ENCODE assay signal across 16 cellular contexts in the genomic region with DNA sequence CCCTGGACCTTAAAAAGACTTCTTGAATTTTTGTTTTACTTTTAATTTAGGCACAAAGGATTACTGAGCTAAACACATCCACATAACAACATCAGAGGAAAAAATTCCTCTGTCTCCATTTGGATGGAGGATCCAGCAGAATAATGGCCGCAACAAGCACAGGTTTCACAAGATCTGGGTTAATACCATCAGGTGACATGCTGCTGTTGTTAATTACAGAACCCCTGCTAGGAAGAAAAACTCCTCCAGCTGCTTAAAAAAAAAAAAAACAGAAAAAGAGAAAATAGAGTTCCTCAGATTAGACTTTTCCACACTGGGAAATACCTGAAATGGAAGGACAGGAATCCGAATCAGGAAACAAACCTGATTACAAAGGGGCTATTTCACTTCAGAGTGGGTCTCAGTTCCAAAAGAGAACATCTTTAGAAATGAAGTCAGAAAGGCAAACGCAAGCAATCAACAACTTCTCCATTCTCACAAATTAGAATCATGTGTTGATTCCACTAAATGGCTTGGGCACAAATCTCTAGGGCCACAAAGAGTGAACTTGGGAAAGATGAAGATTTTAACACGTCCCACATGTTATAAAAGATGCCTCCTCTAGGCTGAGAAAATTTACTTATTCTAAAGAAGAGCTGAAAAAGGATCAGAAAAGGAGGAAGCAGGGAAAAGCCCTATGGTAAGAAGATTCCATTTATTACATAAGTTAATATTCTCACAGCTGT. TPM values are rescaled to one million over a fixed set of nuclear protein-coding genes. Genes with fewer than 3 reads are reported as not detected.
A peak's percentile ranks its signal among the peaks of the same experiment; 100 is the strongest.
DNase-seq lines count a peak whose midpoint lies in the region; ATAC-seq, FAIRE-seq and TF ChIP-seq lines count a peak whose summit lies in the region.
"Had no signal": no experiment of that assay in that cellular context is flagged by ENCODE, and none has a peak within 500 bp of the region (broad histone marks: within the 10 kb centered on the region; RNA-seq: fewer than 3 reads in every experiment).

No MANE protein-coding gene starts in this region.

- no peaks in the 10 kb centered on the region for H4K20me1 ChIP-seq in H9 (ENCODE audit: control insufficient read depth, insufficient read depth, insufficient read length)

- H3K4me1 ChIP-seq in H9 (ENCODE audit: insufficient read depth, low read length) (no peaks in the 10 kb centered on the region), ascending aorta (peaks cover 32 to 91% of the 10 kb centered on the region in 2 donors), iPS-15b (ENCODE audit: control insufficient read depth, insufficient read depth, low read length) (peaks cover 4% of the 10 kb centered on the region), left lung (peaks cover 23 to 65% of the 10 kb centered on the region in 2 donors)

- TF ChIP-seq POLR2A in GM12891 (IDR thresholded peaks at IDR 0.05; ENCODE audit: low read depth, low read length): no peak

- no peak overlapping the region for H3K18ac ChIP-seq in H9 (ENCODE audit: insufficient read length, low read depth, low read length)

- H3K79me1 ChIP-seq in H9 (ENCODE audit: insufficient read depth, low read depth, low read length, poor library complexity, severe bottlenecking): peaks cover 3% of the 10 kb centered on the region

- no peak overlapping the region for H2BK5ac ChIP-seq in H9 (ENCODE audit: insufficient read length, low read length)

- no peak overlapping the region for H3K56ac ChIP-seq in H9 (ENCODE audit: insufficient read length, low read depth, low read length)

- peaks cover 24 to 35% of the 10 kb centered on the region in 2 experiments for H3K4me1 Mint-ChIP-seq in H9

- peaks cover 0 to 4% of the 10 kb centered on the region in 2 experiments; a peak in 1 of 5 replicates for H3K9me3 Mint-ChIP-seq in H9
- H3K9me3 Mint-ChIP-seq: activated T-helper 1 cell treated with anti-CD3 and anti-CD28 coated beads, Interleukin-12 subunit alpha, Interleukin-12 subunit beta, Interleukin-2, Interleukin-4 antibody, amounts not matched to agents 30 ng/mL and 10 ng/mL and 1 ng/mL, durations not matched to agents 14 hours and 24 hours and 36 hours; natural killer cell had no signal

- no peaks in the 10 kb centered on the region for H3K23me2 ChIP-seq in H9 (ENCODE audit: insufficient read length, low read depth, low read length, poor library complexity, severe bottlenecking)

- H2AK5ac ChIP-seq in H9 (ENCODE audit: insufficient read length, low read length): no peak overlapping the region

- no peak overlapping the region for H3K4me3 Mint-ChIP-seq in H9
- H3K4me3 Mint-ChIP-seq: activated CD4-positive, alpha-beta T cell treated with anti-CD3 and anti-CD28 coated beads for 36 hours; activated T-helper 1 cell treated with anti-CD3 and anti-CD28 coated beads, Interleukin-12 subunit alpha, Interleukin-12 subunit beta, Interleukin-2, Interleukin-4 antibody, amounts not matched to agents 30 ng/mL and 10 ng/mL and 1 ng/mL, durations not matched to agents 14 hours and 24 hours and 36 hours; natural killer cell had no signal

- H3K14ac ChIP-seq in H9 (ENCODE audit: insufficient read depth, low read length): no peak overlapping the region

- H3K9ac ChIP-seq in H9 (ENCODE audit: extremely low read depth, insufficient read length, low read length) (no peak overlapping the region), iPS-15b (ENCODE audit: low read depth, low read length) (peak overlapping the region; percentile 4)

- no peaks in the 10 kb centered on the region for H3K79me2 ChIP-seq in H9 (ENCODE audit: insufficient read depth, low read length)

- ATAC-seq in GM19395 (IDR thresholded peaks at IDR 0.05; ENCODE audit: unreplicated experiment) (no peak), left lung (no peak)
- ATAC-seq: activated CD4-positive, alpha-beta T cell treated with anti-CD3 and anti-CD28 coated beads for 36 hours; natural killer cell had no signal

- peak overlapping the region; percentile 22 to 34 for H3K4me3 ChIP-seq in ascending aorta
- H3K4me3 ChIP-seq in iPS-15b (ENCODE audit: low read depth, low read length): no peak overlapping the region
- no peak overlapping the region for H3K4me3 ChIP-seq in skin epidermis
- no peak overlapping the region for H3K4me3 ChIP-seq in left lung

- no peak overlapping the region for H2BK120ac ChIP-seq in H9 (ENCODE audit: low read depth, low read length, poor library complexity, severe bottlenecking)

- no CpG with 5 or more reads among the region's 4 CpGs for WGBS in H9 (ENCODE audit: extremely low coverage, insufficient read length, low lambda C conversion rate)

- H3K27ac ChIP-seq in H9 (ENCODE audit: insufficient read length, low read depth, low read length): no peak overlapping the region
- peak overlapping the region; percentile 88 to 94 for H3K27ac ChIP-seq in ascending aorta
- peak overlapping the region in 15 of 21 experiments; percentile 6 to 73 (median 38) for H3K27ac ChIP-seq in skin epidermis
- peak overlapping the region in 1 of 2 donors; percentile 16 for H3K27ac ChIP-seq in left lung

- no peak overlapping the region for H2AFZ ChIP-seq in H9 (ENCODE audit: low read length)

- H2BK12ac ChIP-seq in H9 (ENCODE audit: insufficient read length, low read depth, low read length): no peak overlapping the region

- no peak overlapping the region for H2BK20ac ChIP-seq in H9 (ENCODE audit: low read depth, low read length, poor library complexity, severe bottlenecking)

- intact Hi-C loops in ascending aorta (cut with DNase I) (no loop called here), left lung (cut with DNase I) (no loop called here)

- DNase-seq in H9 (no peak), ascending aorta (ENCODE audit: low spot score in 2 of 2) (no peak), GM12891 (ENCODE audit: insufficient read length, low spot score) (no peak), left lung (no peak), kidney glomerular epithelial cell (lab: John Stamatoyannopoulos, UW) (no peak)
- DNase-seq: activated CD4-positive, alpha-beta T cell treated with anti-CD3 and anti-CD28 coated beads for 36 hours; BE2C; natural killer cell; NCI-H1694; NK-92 treated with Interleukin-12 subunit alpha and Interleukin-12 subunit beta, amount 100 ng/mL, for 24 hours had no signal

- H4K5ac ChIP-seq in H9 (ENCODE audit: insufficient read length, low read depth, low read length): no peak overlapping the region

- no peak overlapping the region for H3K23ac ChIP-seq in H9 (ENCODE audit: insufficient read length, low read depth, low read length)

- no peak overlapping the region for H3T11ph ChIP-seq in H9 (ENCODE audit: low read length)

- peaks cover 0 to 10% (median 7%) of the 10 kb centered on the region in 3 experiments; a peak in 6 of 7 replicates for H3K36me3 Mint-ChIP-seq in H9 (ENCODE audit: insufficient read depth in 1 of 3, low read depth in 3 of 3)
- H3K36me3 Mint-ChIP-seq: natural killer cell had no signal

- FAIRE-seq in GM12891 (lab: Jason Lieb, UNC): no peak
- FAIRE-seq: bronchial epithelial cell had no signal

- H3K27me3 ChIP-seq in H9 (ENCODE audit: insufficient read depth, low read length): no peaks in the 10 kb centered on the region
- no peaks in the 10 kb centered on the region for H3K27me3 ChIP-seq in ascending aorta
- H3K27me3 ChIP-seq in iPS-15b (ENCODE audit: control insufficient read depth, insufficient read depth, low read length): no peaks in the 10 kb centered on the region
- no peaks in the 10 kb centered on the region for H3K27me3 ChIP-seq in left lung
- H3K27me3 ChIP-seq: BE2C had no signal

- no peak overlapping the region for H4K91ac ChIP-seq in H9 (ENCODE audit: insufficient read length, low read depth, low read length)

- TF ChIP-seq CTCF in H9 (conservative IDR thresholded peaks at IDR 0.05) (no peak), ascending aorta (IDR thresholded peaks at IDR 0.05) (no peak), left lung (IDR thresholded peaks at IDR 0.05) (no peak)

- H3K27ac Mint-ChIP-seq in H9: peak overlapping the region; percentile 2 to 96 (median 62)
- H3K27ac Mint-ChIP-seq: activated CD4-positive, alpha-beta T cell treated with anti-CD3 and anti-CD28 coated beads for 36 hours; activated T-helper 1 cell treated with anti-CD3 and anti-CD28 coated beads, Interleukin-12 subunit alpha, Interleukin-12 subunit beta, Interleukin-2, Interleukin-4 antibody, amounts not matched to agents 30 ng/mL and 10 ng/mL and 1 ng/mL, durations not matched to agents 14 hours and 24 hours and 36 hours had no signal

- no peaks in the 10 kb centered on the region for H3K9me3 ChIP-seq in H9 (ENCODE audit: control insufficient read depth, low read depth, low read length)
- no peaks in the 10 kb centered on the region for H3K9me3 ChIP-seq in ascending aorta
- no peaks in the 10 kb centered on the region for H3K9me3 ChIP-seq in iPS-15b (ENCODE audit: control insufficient read depth, insufficient read depth, low read length)
- H3K9me3 ChIP-seq in left lung: no peaks in the 10 kb centered on the region
- H3K9me3 ChIP-seq: BE2C had no signal

- H4K8ac ChIP-seq in H9 (replicated peaks; ENCODE audit: insufficient read length, low read depth, low read length): no peak overlapping the region

- H3K36me3 ChIP-seq in ascending aorta: no peaks in the 10 kb centered on the region
- H3K36me3 ChIP-seq in iPS-15b (ENCODE audit: control insufficient read depth, insufficient read depth, low read length): no peaks in the 10 kb centered on the region
- peaks cover 0 to 6% of the 10 kb centered on the region in 2 donors for H3K36me3 ChIP-seq in left lung
- H3K36me3 ChIP-seq: BE2C had no signal

- H3K4me2 ChIP-seq in H9 (ENCODE audit: insufficient read depth, insufficient read length, low read length): no peak overlapping the region

- H3K4ac ChIP-seq in H9 (ENCODE audit: low read depth, low read length): no peak overlapping the region

- H2BK15ac ChIP-seq in H9 (ENCODE audit: low read depth, low read length): no peak overlapping the region

- H3K27me3 Mint-ChIP-seq in H9 (ENCODE audit: low read depth): no peaks in the 10 kb centered on the region
- H3K27me3 Mint-ChIP-seq: activated CD4-positive, alpha-beta T cell treated with anti-CD3 and anti-CD28 coated beads for 36 hours had no signal

TF ChIP-seq in GM12891, 5 proteins besides CTCF, POLR2A, EP300 and RAD21:
- no peak for TF ChIP-seq TAF1 (IDR thresholded peaks at IDR 0.05; ENCODE audit: low read depth, low read length)
- TF ChIP-seq POLR2AphosphoS5 (IDR thresholded peaks at IDR 0.05; ENCODE audit: low read depth, low read length): no peak
- TF ChIP-seq POU2F2 (IDR thresholded peaks at IDR 0.05; ENCODE audit: low read depth, low read length): no peak
- TF ChIP-seq SPI1 (IDR thresholded peaks at IDR 0.05; ENCODE audit: low read depth, low read length): no peak
- TF ChIP-seq PAX5 (IDR thresholded peaks at IDR 0.05; ENCODE audit: insufficient read depth, low read length, severe bottlenecking): no peak

RNA-seq across cellular contexts. Expression of gene SPOP, which starts 44.0 kb away (rescaled TPM):
- total RNA-seq in H9 (2021) (33.7 and 35.0 TPM in 2 replicates), ascending aorta (189 TPM), left lung (10 to 100 TPM; 79.5 to 89.6 TPM)
- 28.1 TPM for polyA plus RNA-seq in GM12891 (2012; ENCODE audit: low read depth, missing spikeins)

RNA-seq across cellular contexts. Expression of gene NXPH3, which starts 58.3 kb away (rescaled TPM):
- total RNA-seq in H9 (2021) (1.3 and 1.7 TPM in 2 replicates), ascending aorta (30.3 TPM), left lung (1 to 10 TPM; 2.1 to 2.7 TPM)
- polyA plus RNA-seq in GM12891 (2012; ENCODE audit: low read depth, missing spikeins): 0.95 TPM
- total RNA-seq: activated T-helper 1 cell treated with anti-CD3 and anti-CD28 coated beads, Interleukin-12 subunit alpha, Interleukin-12 subunit beta, Interleukin-2, Interleukin-4 antibody, amounts not matched to agents 30 ng/mL and 10 ng/mL and 1 ng/mL, durations not matched to agents 14 hours and 24 hours and 36 hours; bronchial epithelial cell; Daoy; natural killer cell had no signal

Comparison
In these comparisons a context has a peak if more than half of its experiments do, and no peak if none do; other contexts are left out.
1. H3K4me3 ChIP-seq: peak in ascending aorta (2 of 2); none in iPS-15b (single experiment), skin epidermis (0 of 7) and left lung (0 of 2).